Comparison of ENCODE assay signal across 8 cellular contexts in genomic region chr9:27548055-27548741, GRCh38. TPM values are rescaled to one million over a fixed set of nuclear protein-coding genes. Genes with fewer than 3 reads are reported as not detected.
DNase-seq lines count a peak whose midpoint lies in the region; ATAC-seq and TF ChIP-seq lines count a peak whose summit lies in the region.

No MANE protein-coding gene starts in this region.

- H3K4me2 ChIP-seq in GM23248 (ENCODE audit: unreplicated experiment) = no peak overlapping the region

- TF ChIP-seq CTCF in foreskin fibroblast (IDR thresholded peaks at IDR 0.05; ENCODE audit: low read depth, low read length) (peak; percentile 37), lower leg skin (IDR thresholded peaks at IDR 0.05) (no peak)

- in situ Hi-C loops in GM23248 (cut with MboI) = loop anchor here (5.0 to 25.0 kb wide), 2 partner anchors 216 to 511 kb away; no protein-coding TSS in a partner anchor

- H3K4me1 ChIP-seq in GM23248 (ENCODE audit: insufficient read depth) = peaks cover 7% of the 10 kb centered on the region; the same call in 1 of the 2 replicates

- no peaks in the 10 kb centered on the region for H3K9me2 ChIP-seq in GM23248 (ENCODE audit: insufficient read depth)

- H3K27me3 ChIP-seq in GM23248 (replicated peaks; ENCODE audit: insufficient read depth) = no peaks in the 10 kb centered on the region

- TF ChIP-seq POLR2A in lower leg skin (IDR thresholded peaks at IDR 0.05) = no peak

- no peak overlapping the region for H3K27ac ChIP-seq in GM23248

- intact Hi-C loops in lower leg skin (cut with DNase I; ENCODE audit: low total_unique reads) = loop anchor here (5.0 kb wide), 1 partner anchor 216 kb away; no protein-coding TSS in a partner anchor

- H2AFZ ChIP-seq in GM23248 = no peak overlapping the region

- H3K9me3 ChIP-seq in GM23248 (ENCODE audit: low read depth) = no peaks in the 10 kb centered on the region

- DNase-seq in AML-193 (lab: John Stamatoyannopoulos, UW) (peak; percentile 19 to 22), GM23248 (peak; percentile 72), RPMI7951 (ENCODE audit: low read depth) (peak; percentile 10), foreskin fibroblast (peak in 1 of 2 donors; percentile 61), retina (peak; percentile 61), lower leg skin (ENCODE audit: low spot score in 2 of 2) (no peak), activated gamma-delta T cell treated with Interleukin-2 at 50 U/mL for 16 hours (no peak)

- no peaks in the 10 kb centered on the region for H4K20me1 ChIP-seq in GM23248 (ENCODE audit: insufficient read depth)

- H3K36me3 ChIP-seq in GM23248 (ENCODE audit: low read depth) = no peaks in the 10 kb centered on the region

- no peak overlapping the region for H3K4me3 ChIP-seq in GM23248
- H3K4me3 ChIP-seq in foreskin fibroblast (ENCODE audit: low read depth in 1 of 2, low read length in 2 of 2) = no peak overlapping the region
- no peak overlapping the region for H3K4me3 ChIP-seq in lower leg skin (ENCODE audit: low read depth, poor library complexity, severe bottlenecking)

- ATAC-seq in GM21717 (IDR thresholded peaks at IDR 0.05; ENCODE audit: unreplicated experiment) = no peak

- WGBS in GM23248 (ENCODE audit: low coverage in 1 of 2, low lambda C conversion rate in 2 of 2, missing lambda C conversion rate in 2 of 2), 2 experiments = 26 to 32% methylated on average over 10 of the region's 10 CpGs
- WGBS in lower leg skin, 2 donors = 35 to 38% methylated on average over 10 of the region's 10 CpGs

- no peaks in the 10 kb centered on the region for H3F3A ChIP-seq in GM23248 (ENCODE audit: insufficient read depth)

- no peak overlapping the region for H3K9ac ChIP-seq in GM23248

- H3K79me2 ChIP-seq in GM23248 (ENCODE audit: insufficient read depth) = no peaks in the 10 kb centered on the region

RNA-seq across cellular contexts. Expression of gene MOB3B, which starts 18.6 kb away (rescaled TPM):
- total RNA-seq in GM23248 (2014; rRNA removed; shearing (Covaris generic)) = not detected in 2 replicates
- polyA plus RNA-seq in GM23248 (2016; fragmentation: Nextera tagmentation; extraction: Ambion mirVana) = 0.06 and 0.08 TPM in 2 replicates
- total RNA-seq in RPMI7951 (2014; rRNA removed; shearing (Covaris generic)) = under 0.01 TPM in 1 of 2 replicates, not detected in the other
- total RNA-seq in lower leg skin = 10 to 100 TPM in 2 of 4 donors, 1 to 10 TPM in 2; 8.2 to 16.5 (median 10.5) TPM

RNA-seq across cellular contexts. Expression of gene IFNK, which starts 24.1 kb away (rescaled TPM):
- total RNA-seq in GM23248 (2014; rRNA removed; shearing (Covaris generic)) = not detected in 2 replicates
- polyA plus RNA-seq in GM23248 (2016; fragmentation: Nextera tagmentation; extraction: Ambion mirVana) = not detected in 2 replicates
- total RNA-seq in RPMI7951 (2014; rRNA removed; shearing (Covaris generic)) = not detected in 2 replicates
- total RNA-seq in lower leg skin = not detected

RNA-seq across cellular contexts. Expression of gene C9orf72, which starts 25.1 kb away (rescaled TPM):
- 4.0 and 5.1 TPM in 2 replicates for total RNA-seq in GM23248 (2014; rRNA removed; shearing (Covaris generic))
- 3.3 and 3.6 TPM in 2 replicates for polyA plus RNA-seq in GM23248 (2016; fragmentation: Nextera tagmentation; extraction: Ambion mirVana)
- 2.3 and 2.6 TPM in 2 replicates for total RNA-seq in RPMI7951 (2014; rRNA removed; shearing (Covaris generic))
- total RNA-seq in lower leg skin = 10 to 100 TPM; 10.3 to 16.6 (median 12.5) TPM

Comparison
In these comparisons a context has a peak if more than half of its experiments do, and no peak if none do; other contexts are left out.
1. DNase-seq: peak in AML-193 (2 of 2), GM23248 (single experiment), RPMI7951 (single experiment) and retina (single experiment); none in lower leg skin (0 of 2) and activated gamma-delta T cell treated with Interleukin-2 at 50 U/mL for 16 hours (single experiment).